1 cellular context compared by ENCODE assay signal in genomic region chr12:104569348-104570173, GRCh38.
TF ChIP-seq lines count a peak whose summit lies in the region.

No MANE protein-coding gene starts in this region.

TF ChIP-seq in SK-N-SH, 30 proteins besides CTCF, POLR2A, EP300 and RAD21 (continued from another document):
- TF ChIP-seq, protein P1, sequence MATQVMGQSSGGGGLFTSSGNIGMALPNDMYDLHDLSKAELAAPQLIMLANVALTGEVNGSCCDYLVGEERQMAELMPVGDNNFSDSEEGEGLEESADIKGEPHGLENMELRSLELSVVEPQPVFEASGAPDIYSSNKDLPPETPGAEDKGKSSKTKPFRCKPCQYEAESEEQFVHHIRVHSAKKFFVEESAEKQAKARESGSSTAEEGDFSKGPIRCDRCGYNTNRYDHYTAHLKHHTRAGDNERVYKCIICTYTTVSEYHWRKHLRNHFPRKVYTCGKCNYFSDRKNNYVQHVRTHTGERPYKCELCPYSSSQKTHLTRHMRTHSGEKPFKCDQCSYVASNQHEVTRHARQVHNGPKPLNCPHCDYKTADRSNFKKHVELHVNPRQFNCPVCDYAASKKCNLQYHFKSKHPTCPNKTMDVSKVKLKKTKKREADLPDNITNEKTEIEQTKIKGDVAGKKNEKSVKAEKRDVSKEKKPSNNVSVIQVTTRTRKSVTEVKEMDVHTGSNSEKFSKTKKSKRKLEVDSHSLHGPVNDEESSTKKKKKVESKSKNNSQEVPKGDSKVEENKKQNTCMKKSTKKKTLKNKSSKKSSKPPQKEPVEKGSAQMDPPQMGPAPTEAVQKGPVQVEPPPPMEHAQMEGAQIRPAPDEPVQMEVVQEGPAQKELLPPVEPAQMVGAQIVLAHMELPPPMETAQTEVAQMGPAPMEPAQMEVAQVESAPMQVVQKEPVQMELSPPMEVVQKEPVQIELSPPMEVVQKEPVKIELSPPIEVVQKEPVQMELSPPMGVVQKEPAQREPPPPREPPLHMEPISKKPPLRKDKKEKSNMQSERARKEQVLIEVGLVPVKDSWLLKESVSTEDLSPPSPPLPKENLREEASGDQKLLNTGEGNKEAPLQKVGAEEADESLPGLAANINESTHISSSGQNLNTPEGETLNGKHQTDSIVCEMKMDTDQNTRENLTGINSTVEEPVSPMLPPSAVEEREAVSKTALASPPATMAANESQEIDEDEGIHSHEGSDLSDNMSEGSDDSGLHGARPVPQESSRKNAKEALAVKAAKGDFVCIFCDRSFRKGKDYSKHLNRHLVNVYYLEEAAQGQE (IDR thresholded peaks at IDR 0.05; ENCODE audit: low read depth, low read length): no peak
- TF ChIP-seq, protein P2, sequence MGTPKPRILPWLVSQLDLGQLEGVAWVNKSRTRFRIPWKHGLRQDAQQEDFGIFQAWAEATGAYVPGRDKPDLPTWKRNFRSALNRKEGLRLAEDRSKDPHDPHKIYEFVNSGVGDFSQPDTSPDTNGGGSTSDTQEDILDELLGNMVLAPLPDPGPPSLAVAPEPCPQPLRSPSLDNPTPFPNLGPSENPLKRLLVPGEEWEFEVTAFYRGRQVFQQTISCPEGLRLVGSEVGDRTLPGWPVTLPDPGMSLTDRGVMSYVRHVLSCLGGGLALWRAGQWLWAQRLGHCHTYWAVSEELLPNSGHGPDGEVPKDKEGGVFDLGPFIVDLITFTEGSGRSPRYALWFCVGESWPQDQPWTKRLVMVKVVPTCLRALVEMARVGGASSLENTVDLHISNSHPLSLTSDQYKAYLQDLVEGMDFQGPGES (IDR thresholded peaks at IDR 0.05; ENCODE audit: low read depth, low read length): no peak
- TF ChIP-seq GABPA (IDR thresholded peaks at IDR 0.05; ENCODE audit: low read depth) (no peak), TEAD4 (IDR thresholded peaks at IDR 0.05; ENCODE audit: borderline replicate concordance, insufficient read depth) (no peak), NRF1 (IDR thresholded peaks at IDR 0.05; ENCODE audit: low read depth, low read length) (no peak), POLR2AphosphoS5 (IDR thresholded peaks at IDR 0.05; ENCODE audit: low read depth, low read length) (no peak)
